18 cellular contexts compared by ENCODE assay signal in the genomic region with DNA sequence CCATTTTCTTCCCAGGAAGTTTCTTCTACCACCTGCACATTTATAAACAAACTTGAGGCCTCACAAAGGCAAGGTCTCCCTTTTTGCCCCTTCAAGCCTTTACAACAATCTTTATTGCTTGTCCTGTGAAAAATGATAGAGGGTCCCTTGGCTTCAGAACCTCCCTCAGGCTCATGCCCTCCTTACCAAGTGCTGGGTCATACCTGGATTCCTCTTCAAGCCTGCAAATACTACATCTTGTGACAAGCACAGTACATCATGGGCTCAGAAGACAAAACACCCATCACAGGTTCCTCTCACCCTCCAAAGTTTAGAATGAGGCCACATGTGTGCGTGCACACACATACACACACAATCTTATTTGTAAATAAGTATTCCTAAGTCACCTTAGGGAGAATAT. TPM values are rescaled to one million over a fixed set of nuclear protein-coding genes. Genes with fewer than 3 reads are reported as not detected.
"Had no signal": no experiment of that assay in that cellular context is flagged by ENCODE, and none has a peak within 500 bp of the region (broad histone marks: within the 10 kb centered on the region; RNA-seq: fewer than 3 reads in every experiment).

No MANE protein-coding gene starts in this region.

- H3K36me3 Mint-ChIP-seq: activated naive CD8-positive, alpha-beta T cell had no signal

- H3K27me3 Mint-ChIP-seq: activated CD8-positive, alpha-beta T cell treated with anti-CD3 and anti-CD28 coated beads for 36 hours; central memory CD8-positive, alpha-beta T cell had no signal

- H3K4me3 ChIP-seq: body of pancreas, pancreas had no signal

- H3K36me3 ChIP-seq: pancreas, WERI-Rb-1 had no signal

- ATAC-seq: activated CD8-positive, alpha-beta T cell treated with anti-CD3 and anti-CD28 coated beads for 36 hours; activated T-cell treated with anti-CD3 and anti-CD28 coated beads, Interleukin-2, amount 50 U/mL, for 72 hours; body of pancreas; pancreas; sciatic nerve; T-helper 17 cell had no signal

- H3K27me3 ChIP-seq: body of pancreas, pancreas had no signal

- H3K27ac Mint-ChIP-seq: activated CD8-positive, alpha-beta T cell treated with anti-CD3 and anti-CD28 coated beads for 36 hours; activated naive CD8-positive, alpha-beta T cell; activated T-cell treated with anti-CD3 and anti-CD28 coated beads, Interleukin-2, amount 50 U/mL, for 72 hours; T-helper 17 cell had no signal

- H3K27ac ChIP-seq: body of pancreas, pancreas, WERI-Rb-1 had no signal

- H3K9me3 Mint-ChIP-seq: activated CD8-positive, alpha-beta T cell treated with anti-CD3 and anti-CD28 coated beads for 36 hours; activated T-cell treated with anti-CD3 and anti-CD28 coated beads, Interleukin-2, amount 50 U/mL, for 72 hours; central memory CD8-positive, alpha-beta T cell; neural crest cell had no signal

- H3K4me1 ChIP-seq: body of pancreas, pancreas had no signal

- DNase-seq: activated CD4-positive, alpha-beta T cell treated with anti-CD3 and anti-CD28 coated beads for 4 hours; activated CD8-positive, alpha-beta memory T cell treated with anti-CD3 and anti-CD28 coated beads, Interleukin-2, amount 50 U/mL, for 4 hours; activated CD8-positive, alpha-beta T cell treated with anti-CD3 and anti-CD28 coated beads for 36 hours; activated gamma-delta T cell; activated T-cell treated with anti-CD3 and anti-CD28 coated beads, Interleukin-2, amount 50 U/mL, for 72 hours; amygdala; body of pancreas; cortex of kidney; effector CD4-positive, alpha-beta T cell; foreskin melanocyte; pancreas; stimulated activated CD4-positive, alpha-beta T cell treated with anti-CD3 and anti-CD28 coated beads, Interleukin-1b, Interleukin-23, amount 100 ng/mL, for 48 hours; T-helper 17 cell; WERI-Rb-1 had no signal

- H3K4me3 Mint-ChIP-seq: activated CD8-positive, alpha-beta T cell treated with anti-CD3 and anti-CD28 coated beads for 36 hours; activated naive CD8-positive, alpha-beta T cell; activated T-cell treated with anti-CD3 and anti-CD28 coated beads, Interleukin-2, amount 50 U/mL, for 72 hours; central memory CD8-positive, alpha-beta T cell; neural crest cell; T-helper 17 cell had no signal

- H3K9me3 ChIP-seq: body of pancreas, pancreas had no signal

- H3K4me1 Mint-ChIP-seq: central memory CD8-positive, alpha-beta T cell; neural crest cell; T-helper 17 cell had no signal

RNA-seq across cellular contexts. Expression of a gene that starts 9.1 kb away (rescaled TPM):
- total RNA-seq: body of pancreas had no signal
